Comparison of ENCODE assay signal across 3 cellular contexts in genomic region chr13:65453982-65454381, GRCh38.
TF ChIP-seq lines count a peak whose summit lies in the region.

No MANE protein-coding gene starts in this region.

TF ChIP-seq in SK-N-SH, 30 proteins besides CTCF, POLR2A, EP300 and RAD21 (continued from another document):
- TF ChIP-seq FOXM1 (IDR thresholded peaks at IDR 0.05; ENCODE audit: low read depth) (no peak), YY1 (IDR thresholded peaks at IDR 0.05; ENCODE audit: low read depth) (no peak)

TF ChIP-seq in SK-N-SH treated with all-trans-retinoic acid at 6 μM for 48 hours, 23 proteins besides CTCF, POLR2A, EP300 and RAD21 (continued from another document):
- TF ChIP-seq CREB5 (CRISPR knock-in tag; IDR thresholded peaks at IDR 0.05; ENCODE audit: low read depth): no peak
- no peak for TF ChIP-seq ESRRG (CRISPR knock-in tag; IDR thresholded peaks at IDR 0.05)
- no peak for TF ChIP-seq BACH2 (CRISPR knock-in tag; IDR thresholded peaks at IDR 0.05; ENCODE audit: borderline replicate concordance)
TF ChIP-seq in SK-N-SH treated with all-trans-retinoic acid at 6 μM for 48 hours: peak in this region for 0.

TF ChIP-seq in GM12878, 131 proteins besides CTCF, POLR2A, EP300 and RAD21 (continued from another document):
- TF ChIP-seq RELB (IDR thresholded peaks at IDR 0.05; ENCODE audit: low read depth): 0 out of 2 replicates have a peak, but pooled peaks have one; percentile 17
- no peak for TF ChIP-seq ATF2 (IDR thresholded peaks at IDR 0.05; ENCODE audit: low read length)
- no peak for TF ChIP-seq ZNF622 (IDR thresholded peaks at IDR 0.05)
- peak; percentile 58; the same call in 1 of the 2 replicates for TF ChIP-seq ZNF384 (IDR thresholded peaks at IDR 0.05; ENCODE audit: borderline replicate concordance, low read depth, low read length)
- no peak for TF ChIP-seq TCF7 (IDR thresholded peaks at IDR 0.05; ENCODE audit: borderline replicate concordance)
- TF ChIP-seq IRF3 (IDR thresholded peaks at IDR 0.05): no peak
- TF ChIP-seq NR2F1 (conservative IDR thresholded peaks at IDR 0.05): peak; percentile 73
- peak; percentile 90 for TF ChIP-seq PKNOX1 (IDR thresholded peaks at IDR 0.05)
- no peak for TF ChIP-seq CEBPZ (IDR thresholded peaks at IDR 0.05; ENCODE audit: low read depth, low read length)
- TF ChIP-seq RUNX3 (IDR thresholded peaks at IDR 0.05; ENCODE audit: low read length): peak; percentile 36; the same call in 1 of the 2 replicates
- TF ChIP-seq MXI1 (IDR thresholded peaks at IDR 0.05; ENCODE audit: low read depth, low read length): no peak
